25 cellular contexts compared by ENCODE assay signal in the genomic region with DNA sequence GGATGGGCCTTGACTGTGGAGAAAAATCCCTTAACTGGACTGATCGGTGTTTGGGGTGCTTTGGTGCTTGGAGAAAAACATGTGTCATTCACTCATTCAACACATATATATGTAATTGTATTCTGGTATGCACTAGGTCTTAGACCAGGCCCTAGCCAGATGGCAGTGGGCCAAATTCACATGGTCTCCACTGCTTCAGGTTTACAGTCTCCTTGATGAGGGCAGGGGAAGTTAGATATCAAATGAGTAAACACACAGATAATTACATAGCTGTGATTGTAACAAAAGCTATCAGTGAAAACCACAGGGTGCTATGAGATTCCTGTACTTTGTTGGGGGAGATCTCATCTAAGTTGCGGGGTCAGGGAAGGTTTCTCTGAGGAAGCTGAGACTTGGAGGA.
DNase-seq lines count a peak whose midpoint lies in the region; ATAC-seq and TF ChIP-seq lines count a peak whose summit lies in the region.
"Had no signal": no experiment of that assay in that cellular context is flagged by ENCODE, and none has a peak within 500 bp of the region (broad histone marks: within the 10 kb centered on the region; RNA-seq: fewer than 3 reads in every experiment).

No MANE protein-coding gene starts in this region.

- H3K79me2 ChIP-seq in trophoblast cell (ENCODE audit: control insufficient read depth, insufficient read depth, low read length, poor library complexity), result no peaks in the 10 kb centered on the region

- H2BK120ac ChIP-seq in trophoblast cell (ENCODE audit: insufficient read depth, low read length, poor library complexity), result no peak overlapping the region

- H3K4me3 ChIP-seq in left ventricle myocardium inferior, result no peak overlapping the region
- no peak overlapping the region for H3K4me3 ChIP-seq in trophoblast cell (ENCODE audit: low read depth, low read length)
- H3K4me3 ChIP-seq: GM23248, heart left ventricle, sigmoid colon, suprapubic skin had no signal

- H3K14ac ChIP-seq in trophoblast cell (ENCODE audit: low read length), result no peak overlapping the region

- peaks cover 30% of the 10 kb centered on the region for H3K36me3 Mint-ChIP-seq in effector memory CD8-positive, alpha-beta T cell (ENCODE audit: insufficient read depth)

- no peak overlapping the region for H2AFZ ChIP-seq in trophoblast cell (ENCODE audit: insufficient read depth, low read length, poor library complexity)
- H2AFZ ChIP-seq: GM23248 had no signal

- H4K8ac ChIP-seq in trophoblast cell (ENCODE audit: low read depth, low read length), result no peak overlapping the region

- peaks cover 4 to 6% of the 10 kb centered on the region in 2 donors for H3K4me1 Mint-ChIP-seq in effector memory CD8-positive, alpha-beta T cell (ENCODE audit: low read depth in 2 of 2)
- H3K4me1 Mint-ChIP-seq: activated CD4-positive, alpha-beta T cell treated with anti-CD3 and anti-CD28 coated beads, Interleukin-2, amount 10 ng/mL, durations not matched to agents 24 days and 14 days; activated CD8-positive, alpha-beta memory T cell treated with anti-CD3 and anti-CD28 coated beads, Interleukin-2, amount 10 ng/mL, durations not matched to agents 7 days and 5 days; activated T-helper 17 cell treated with anti-CD3 and anti-CD28 coated beads, Interleukin-2, amount 50 U/mL, for 72 hours; B cell had no signal

- H3K9me3 ChIP-seq in left ventricle myocardium inferior (replicated peaks) (no peaks in the 10 kb centered on the region), trophoblast cell (ENCODE audit: insufficient read depth, low read depth, low read length) (no peaks in the 10 kb centered on the region)
- H3K9me3 ChIP-seq: heart left ventricle, sigmoid colon, suprapubic skin had no signal

- no CpG with 5 or more reads among the region's 2 CpGs for WGBS in trophoblast cell (ENCODE audit: extremely low coverage, insufficient coverage, insufficient read length)

- H3K4me3 Mint-ChIP-seq in effector memory CD8-positive, alpha-beta T cell, result no peak overlapping the region
- H3K4me3 Mint-ChIP-seq: activated CD4-positive, alpha-beta T cell treated with anti-CD3 and anti-CD28 coated beads, Interleukin-2, amount 10 ng/mL, durations not matched to agents 24 days and 14 days; activated CD8-positive, alpha-beta memory T cell treated with anti-CD3 and anti-CD28 coated beads, Interleukin-2, amount 10 ng/mL, durations not matched to agents 7 days and 5 days; activated naive CD8-positive, alpha-beta T cell; activated T-helper 17 cell treated with anti-CD3 and anti-CD28 coated beads, Interleukin-2, amount 50 U/mL, for 72 hours; B cell; brain; T-helper 1 cell treated with Interleukin-12 subunit alpha and Interleukin-12 subunit beta and Interleukin-4 antibody, amounts not matched to agents 30 μg/mL and 1 μg/mL, for 36 hours had no signal

- H3K4me1 ChIP-seq in left ventricle myocardium inferior (peaks cover 51% of the 10 kb centered on the region), trophoblast cell (ENCODE audit: control insufficient read depth in 1 of 2, insufficient read depth in 2 of 2, low read length in 2 of 2) (no peaks in the 10 kb centered on the region)

- H2BK12ac ChIP-seq in trophoblast cell (ENCODE audit: low read length), result no peak overlapping the region

- H4K91ac ChIP-seq in trophoblast cell (ENCODE audit: low read depth, low read length), result no peak overlapping the region

- H4K12ac ChIP-seq in trophoblast cell (ENCODE audit: low read depth, low read length), result peak overlapping the region; percentile 7

- no peak overlapping the region for H3K4me2 ChIP-seq in trophoblast cell (ENCODE audit: low read length)

- H3K27ac Mint-ChIP-seq in effector memory CD8-positive, alpha-beta T cell, result peak overlapping the region; percentile 62 to 70
- H3K27ac Mint-ChIP-seq: activated CD4-positive, alpha-beta T cell treated with anti-CD3 and anti-CD28 coated beads, Interleukin-2, amount 10 ng/mL, durations not matched to agents 24 days and 14 days; activated CD8-positive, alpha-beta memory T cell treated with anti-CD3 and anti-CD28 coated beads, Interleukin-2, amount 10 ng/mL, durations not matched to agents 7 days and 5 days; activated naive CD8-positive, alpha-beta T cell; activated T-helper 17 cell treated with anti-CD3 and anti-CD28 coated beads, Interleukin-2, amount 50 U/mL, for 72 hours; B cell; T-helper 1 cell treated with Interleukin-12 subunit alpha and Interleukin-12 subunit beta and Interleukin-4 antibody, amounts not matched to agents 30 μg/mL and 1 μg/mL, for 36 hours had no signal

- no peak overlapping the region for H2BK5ac ChIP-seq in trophoblast cell (ENCODE audit: low read depth, low read length, poor library complexity)

- no peak overlapping the region for H3K9ac ChIP-seq in trophoblast cell (ENCODE audit: low read length)
- H3K9ac ChIP-seq: GM23248 had no signal

- TF ChIP-seq CTCF in left ventricle myocardium inferior (IDR thresholded peaks at IDR 0.05; ENCODE audit: borderline replicate concordance), result no peak

- H3K4ac ChIP-seq in trophoblast cell (ENCODE audit: low read depth, low read length), result no peak overlapping the region

- H3K27me3 Mint-ChIP-seq in effector memory CD8-positive, alpha-beta T cell, result no peaks in the 10 kb centered on the region
- H3K27me3 Mint-ChIP-seq: activated CD4-positive, alpha-beta T cell treated with anti-CD3 and anti-CD28 coated beads, Interleukin-2, amount 10 ng/mL, durations not matched to agents 24 days and 14 days; activated CD8-positive, alpha-beta memory T cell treated with anti-CD3 and anti-CD28 coated beads, Interleukin-2, amount 10 ng/mL, durations not matched to agents 7 days and 5 days; activated naive CD8-positive, alpha-beta T cell; activated T-helper 17 cell treated with anti-CD3 and anti-CD28 coated beads, Interleukin-2, amount 50 U/mL, for 72 hours; B cell; brain had no signal

- H3K27ac ChIP-seq in left ventricle myocardium inferior (replicated peaks), result peak overlapping the region; percentile 85
- no peak overlapping the region for H3K27ac ChIP-seq in trophoblast cell (ENCODE audit: low read depth, low read length)
- H3K27ac ChIP-seq: GM23248, HL-60, suprapubic skin had no signal

- no peak overlapping the region for H3K23ac ChIP-seq in trophoblast cell (ENCODE audit: low read length)

- H3K9me3 Mint-ChIP-seq in effector memory CD8-positive, alpha-beta T cell, result no peaks in the 10 kb centered on the region
- H3K9me3 Mint-ChIP-seq: activated CD4-positive, alpha-beta T cell treated with anti-CD3 and anti-CD28 coated beads, Interleukin-2, amount 10 ng/mL, durations not matched to agents 24 days and 14 days; activated T-helper 17 cell treated with anti-CD3 and anti-CD28 coated beads, Interleukin-2, amount 50 U/mL, for 72 hours; brain; T-helper 1 cell treated with Interleukin-12 subunit alpha and Interleukin-12 subunit beta and Interleukin-4 antibody, amounts not matched to agents 30 μg/mL and 1 μg/mL, for 36 hours had no signal

- no peaks in the 10 kb centered on the region for H3K79me1 ChIP-seq in trophoblast cell (ENCODE audit: low read length)

- no peak overlapping the region for H2AK5ac ChIP-seq in trophoblast cell (ENCODE audit: low read length)

- DNase-seq in left ventricle myocardium inferior (no peak), cardiac septum (ENCODE audit: low spot score) (no peak), trophoblast cell (no peak), NCI-H1930 (lab: John Stamatoyannopoulos, UW) (no peak)
- no peak for DNase-seq in effector memory CD8-positive, alpha-beta T cell
- DNase-seq in NK-92 treated with Interleukin-12 subunit alpha and Interleukin-12 subunit beta, amount 100 ng/mL, for 24 hours (lab: John Stamatoyannopoulos, UW), result no peak
- DNase-seq: activated CD4-positive, alpha-beta T cell treated with anti-CD3 and anti-CD28 coated beads, Interleukin-2, amount 10 ng/mL, durations not matched to agents 24 days and 14 days; activated CD8-positive, alpha-beta memory T cell treated with anti-CD3 and anti-CD28 coated beads, Interleukin-2, amount 10 ng/mL, durations not matched to agents 7 days and 5 days; DND-41; GM23248; heart left ventricle; IMR-90; midbrain; NCI-H1105 treated with DMSO at 0.1 percent for 48 hours; NCI-H2081; sigmoid colon had no signal

- intact Hi-C loops in left ventricle myocardium inferior (cut with micrococcal nuclease), result no loop called here
- intact Hi-C loops in cardiac septum (cut with DNase I), result no loop called here

- no peak for ATAC-seq in effector memory CD8-positive, alpha-beta T cell (replicated peaks)
- ATAC-seq in GM21723 (IDR thresholded peaks at IDR 0.05; ENCODE audit: unreplicated experiment), result no peak
- ATAC-seq in GM19324 (IDR thresholded peaks at IDR 0.05; ENCODE audit: low FRiP score, unreplicated experiment), result no peak
- ATAC-seq: activated CD8-positive, alpha-beta memory T cell treated with anti-CD3 and anti-CD28 coated beads, Interleukin-2, amount 10 ng/mL, durations not matched to agents 7 days and 5 days; activated T-helper 17 cell treated with anti-CD3 and anti-CD28 coated beads, Interleukin-2, amount 50 U/mL, for 72 hours; heart left ventricle had no signal

- no peak overlapping the region for H3K18ac ChIP-seq in trophoblast cell (ENCODE audit: low read length)

- H3K36me3 ChIP-seq in left ventricle myocardium inferior, result peaks cover 10% of the 10 kb centered on the region
- H3K36me3 ChIP-seq in trophoblast cell (ENCODE audit: control insufficient read depth in 1 of 2, insufficient read depth in 2 of 2, low read length in 2 of 2), result peaks cover 4% of the 10 kb centered on the region in 2 experiments

- H3K27me3 ChIP-seq in left ventricle myocardium inferior (ENCODE audit: low read depth) (no peaks in the 10 kb centered on the region), trophoblast cell (ENCODE audit: insufficient read depth, low read length) (no peaks in the 10 kb centered on the region)
- H3K27me3 ChIP-seq: heart left ventricle, sigmoid colon, suprapubic skin had no signal
